Comparison of ENCODE assay signal across 5 cellular contexts in the genomic region with DNA sequence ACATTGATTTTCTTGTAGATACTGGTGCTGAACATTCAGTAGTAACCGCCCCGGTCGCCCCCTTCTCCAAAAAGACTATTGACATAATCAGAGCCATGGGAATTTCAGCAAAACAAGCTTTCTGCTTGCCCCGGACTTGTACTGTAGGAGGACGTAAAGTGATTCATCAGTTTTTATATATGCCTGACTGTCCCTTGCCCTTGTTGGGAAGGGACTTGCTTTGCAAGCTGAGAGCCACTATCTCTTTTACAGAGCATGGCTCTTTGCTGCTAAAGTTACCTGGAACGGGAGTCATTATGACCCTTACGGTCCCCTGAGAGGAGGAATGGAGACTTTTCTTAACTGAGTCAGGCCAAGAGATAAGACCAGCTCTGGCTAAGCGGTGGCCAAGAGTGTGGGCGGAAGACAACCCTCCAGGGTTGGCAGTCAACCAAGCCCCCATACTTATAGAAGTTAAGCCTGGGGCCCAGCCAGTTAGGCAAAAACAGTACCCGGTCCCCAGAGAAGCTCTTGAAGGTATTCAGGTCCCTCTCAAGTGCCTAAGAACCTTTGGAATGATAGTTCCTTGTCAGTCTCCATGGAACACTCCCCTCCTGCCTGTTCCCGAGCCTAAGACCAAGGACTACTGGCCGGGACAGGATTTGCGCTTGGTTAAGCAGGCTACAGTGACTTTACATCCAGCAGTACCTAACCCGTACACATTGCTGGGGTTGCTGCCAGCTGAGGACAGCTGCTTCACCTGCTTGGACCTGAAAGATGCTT. TPM values are rescaled to one million over a fixed set of nuclear protein-coding genes. Genes with fewer than 3 reads are reported as not detected.
"Had no signal": no experiment of that assay in that cellular context is flagged by ENCODE, and none has a peak within 500 bp of the region (broad histone marks: within the 10 kb centered on the region; RNA-seq: fewer than 3 reads in every experiment).

No MANE protein-coding gene starts in this region.

RNA-seq across cellular contexts. Expression of gene B3GNT7, which starts 8.1 kb away (rescaled TPM):
- total RNA-seq: activated CD4-positive, alpha-beta memory T cell treated with anti-CD3 and anti-CD28 coated beads for 36 hours; activated CD4-positive, alpha-beta T cell treated with anti-CD3 and anti-CD28 coated beads for 36 hours; activated naive CD4-positive, alpha-beta T cell treated with anti-CD3 and anti-CD28 coated beads for 36 hours; T-helper 1 cell treated with Interleukin-12 subunit alpha and Interleukin-12 subunit beta and Interleukin-4 antibody, amounts not matched to agents 30 ng/mL and 1 ng/mL, for 36 hours had no signal
- polyA plus RNA-seq: naive thymus-derived CD4-positive, alpha-beta T cell had no signal
